ENCODE assay signal across 8 cellular contexts in genomic region chr4:67393699-67394281, GRCh38.
DNase-seq lines count a peak whose midpoint lies in the region; ATAC-seq, FAIRE-seq and TF ChIP-seq lines count a peak whose summit lies in the region.

No MANE protein-coding gene starts in this region.

- H3K36me3 ChIP-seq in NT2/D1 (ENCODE audit: insufficient read depth, insufficient read length, low read length) (no peaks in the 10 kb centered on the region), neural progenitor cell (no peaks in the 10 kb centered on the region)

- H3K79me2 ChIP-seq in neural progenitor cell (ENCODE audit: low read depth) = no peaks in the 10 kb centered on the region

- H3K9me3 Mint-ChIP-seq in neural progenitor cell = no peaks in the 10 kb centered on the region

- H3K9me3 ChIP-seq in NT2/D1 (ENCODE audit: insufficient read depth, low read length) = no peaks in the 10 kb centered on the region
- H3K9me3 ChIP-seq in neural progenitor cell (ENCODE audit: low read depth) = no peaks in the 10 kb centered on the region

- no peak overlapping the region for H3K4me2 ChIP-seq in neural progenitor cell

- peak; percentile 93 for TF ChIP-seq CTCF in neural progenitor cell (IDR thresholded peaks at IDR 0.05)

- no peak overlapping the region for H3K4me3 ChIP-seq in NT2/D1 (ENCODE audit: insufficient read length, low read depth)
- no peak overlapping the region for H3K4me3 ChIP-seq in neural progenitor cell

- H3K9ac ChIP-seq in NT2/D1 (ENCODE audit: insufficient read length, low read depth) (no peak overlapping the region), neural progenitor cell (no peak overlapping the region)

- H3K36me3 Mint-ChIP-seq in neural progenitor cell = no peaks in the 10 kb centered on the region

- H3K4me3 Mint-ChIP-seq in neural progenitor cell = no peak overlapping the region

- no peak for TF ChIP-seq POLR2A in H54 (IDR thresholded peaks at IDR 0.05; ENCODE audit: low read depth, low read length)

- peak; percentile 46 for ATAC-seq in GM18909 (IDR thresholded peaks at IDR 0.05; ENCODE audit: poor library complexity, unreplicated experiment)
- no peak for ATAC-seq in GM18861 (IDR thresholded peaks at IDR 0.05; ENCODE audit: unreplicated experiment)
- ATAC-seq in HG03432 (IDR thresholded peaks at IDR 0.05; ENCODE audit: unreplicated experiment) = no peak

- H3K4me1 ChIP-seq in NT2/D1 (ENCODE audit: insufficient read depth, insufficient read length) = no peaks in the 10 kb centered on the region
- H3K4me1 ChIP-seq in neural progenitor cell = no peaks in the 10 kb centered on the region

- no peak overlapping the region for H2AFZ ChIP-seq in neural progenitor cell (replicated peaks)

- H3K27ac Mint-ChIP-seq in neural progenitor cell = no peak overlapping the region

- no peaks in the 10 kb centered on the region for H4K20me1 ChIP-seq in neural progenitor cell (ENCODE audit: low read depth)

- DNase-seq in COLO668 (lab: John Stamatoyannopoulos, UW; ENCODE audit: unreplicated experiment) (peak; percentile 13), NT2/D1 (ENCODE audit: low read depth, low spot score) (peak; percentile 16), neural progenitor cell (ENCODE audit: low spot score) (peak; percentile 57), H54 (ENCODE audit: insufficient read length, low spot score) (no peak)
- peak; percentile 15 for DNase-seq in effector CD4-positive, alpha-beta T cell

- FAIRE-seq in H54 (lab: Jason Lieb, UNC) = no peak

- no peaks in the 10 kb centered on the region for H3K4me1 Mint-ChIP-seq in neural progenitor cell

- no peak overlapping the region for H3K27ac ChIP-seq in neural progenitor cell

- H3K27me3 Mint-ChIP-seq in neural progenitor cell (ENCODE audit: insufficient read depth, low read depth) = no peaks in the 10 kb centered on the region

- no peaks in the 10 kb centered on the region for H3K27me3 ChIP-seq in NT2/D1 (ENCODE audit: insufficient read depth, insufficient read length)
- no peaks in the 10 kb centered on the region for H3K27me3 ChIP-seq in neural progenitor cell

- no peaks in the 10 kb centered on the region for H3F3A ChIP-seq in neural progenitor cell (ENCODE audit: low read depth)
